Comparison of ENCODE assay signal across 30 cellular contexts in genomic region chr12:41739066-41739465, GRCh38.
"Had no signal": no experiment of that assay in that cellular context is flagged by ENCODE, and none has a peak within 500 bp of the region (broad histone marks: within the 10 kb centered on the region; RNA-seq: fewer than 3 reads in every experiment).

No MANE protein-coding gene starts in this region.

- ATAC-seq: activated naive CD4-positive, alpha-beta T cell treated with anti-CD3 and anti-CD28 coated beads, Interleukin-2, amount 50 U/mL, for 72 hours; activated naive CD8-positive, alpha-beta T cell treated with anti-CD3 and anti-CD28 coated beads, Interleukin-2, amount 50 U/mL, for 24 hours; activated T-cell treated with anti-CD3 and anti-CD28 coated beads, Interleukin-2, amount 50 U/mL, for 4 hours; body of pancreas; Panc1; SK-N-SH treated with all-trans-retinoic acid at 6 μM for 48 hours; T-helper 17 cell had no signal

- DNase-seq: activated B cell treated with CpG ODN at 0.5 μM for 24 hours; activated CD4-positive, alpha-beta memory T cell treated with anti-CD3 and anti-CD28 coated beads for 36 hours; activated CD4-positive, alpha-beta T cell treated with anti-CD3 and anti-CD28 coated beads for 1 hour; activated CD4-positive, alpha-beta T cell treated with anti-CD3 and anti-CD28 coated beads, Interleukin-2, amount 10 ng/mL, durations not matched to agents 24 days and 14 days; activated CD8-positive, alpha-beta memory T cell treated with anti-CD3 and anti-CD28 coated beads for 24 hours; activated effector memory CD4-positive, alpha-beta T cell treated with anti-CD3 and anti-CD28 coated beads, Interleukin-2, amount 50 U/mL, for 16 hours; activated naive CD4-positive, alpha-beta T cell treated with Interleukin-2 at 50 U/mL for 16 hours; activated naive CD8-positive, alpha-beta T cell treated with anti-CD3 and anti-CD28 coated beads, Interleukin-2, amount 50 U/mL, for 24 hours; activated T-cell treated with anti-CD3 and anti-CD28 coated beads, Interleukin-2, amount 50 U/mL, for 4 hours; amniotic stem cell; body of pancreas; KBM-7; NCI-H1048; NCI-H146; NCI-H1930; NCI-H2171 treated with DMSO at 0.1 percent for 48 hours; NCI-H226; NCI-H526; NCI-H774; RPMI8226; SHP77; T-helper 17 cell; T-helper 9 cell had no signal

- H3K4me1 ChIP-seq: ascending aorta, body of pancreas, SJSA1 had no signal

- H3K27me3 ChIP-seq: ascending aorta, body of pancreas, cardiac muscle cell, SJSA1 had no signal

- H3K9me3 ChIP-seq: ascending aorta, body of pancreas, SJSA1 had no signal

- FAIRE-seq: TTC549 had no signal

- H3K36me3 ChIP-seq: ascending aorta, cardiac muscle cell, SJSA1 had no signal

- H3K27ac ChIP-seq: ascending aorta, body of pancreas, cardiac muscle cell, SJSA1 had no signal

- H3K4me3 ChIP-seq: ascending aorta, body of pancreas, cardiac muscle cell, SJSA1 had no signal
